14 cellular contexts compared by ENCODE assay signal in genomic region chr9:120392245-120392644, GRCh38.
DNase-seq lines count a peak whose midpoint lies in the region; ATAC-seq and TF ChIP-seq lines count a peak whose summit lies in the region.
"Had no signal": no experiment of that assay in that cellular context is flagged by ENCODE, and none has a peak within 500 bp of the region (broad histone marks: within the 10 kb centered on the region; RNA-seq: fewer than 3 reads in every experiment).

No MANE protein-coding gene starts in this region.

- no peak overlapping the region for H3K4me3 ChIP-seq in BLaER1 treated with 17β-estradiol and CSF1 and Interleukin-3, amounts not matched to agents 10 nM and 100 nM
- no peak overlapping the region for H3K4me3 ChIP-seq in osteoblast (ENCODE audit: insufficient read depth, low read length)
- H3K4me3 ChIP-seq: GM12878, GM23338 had no signal

- peaks cover 39 to 100% (median 93%) of the 10 kb centered on the region in 10 experiments for H3K4me1 ChIP-seq in BLaER1 treated with 17β-estradiol and CSF1 and Interleukin-3, amounts not matched to agents 10 nM and 100 nM
- peaks cover 47% of the 10 kb centered on the region for H3K4me1 ChIP-seq in osteoblast (ENCODE audit: insufficient read depth, low read length)

- H3K27ac ChIP-seq in BLaER1 treated with 17β-estradiol and CSF1 and Interleukin-3, amounts not matched to agents 10 nM and 100 nM: peak overlapping the region in 5 of 11 experiments; percentile 79 to 93 (median 92); a peak in 8 of 22 replicates
- H3K27ac ChIP-seq in osteoblast (ENCODE audit: low read depth, low read length): peak overlapping the region; percentile 86

- no peaks in the 10 kb centered on the region for H4K20me1 ChIP-seq in BLaER1 treated with 17β-estradiol and CSF1 and Interleukin-3, amounts not matched to agents 10 nM and 100 nM
- no peaks in the 10 kb centered on the region for H4K20me1 ChIP-seq in osteoblast (ENCODE audit: insufficient read depth, low read length)

- no peaks in the 10 kb centered on the region for H3K9me3 ChIP-seq in BLaER1 treated with 17β-estradiol and CSF1 and Interleukin-3, amounts not matched to agents 10 nM and 100 nM (replicated peaks in 1 of 11)
- H3K9me3 ChIP-seq in T-helper 17 cell (ENCODE audit: control insufficient read depth, low read length, poor library complexity, severe bottlenecking) (no peaks in the 10 kb centered on the region), osteoblast (ENCODE audit: low read depth, low read length) (no peaks in the 10 kb centered on the region)

- H3K9ac ChIP-seq in BLaER1 treated with 17β-estradiol and CSF1 and Interleukin-3, amounts not matched to agents 10 nM and 100 nM: peak overlapping the region in 2 of 11 experiments; percentile 76 to 83; a peak in 4 of 22 replicates

- H3K4me2 ChIP-seq in BLaER1 treated with 17β-estradiol and CSF1 and Interleukin-3, amounts not matched to agents 10 nM and 100 nM: peak overlapping the region in 8 of 11 experiments; percentile 82 to 96 (median 92); a peak in 14 of 22 replicates
- H3K4me2 ChIP-seq in osteoblast (ENCODE audit: insufficient read depth, low read length): no peak overlapping the region
- H3K4me2 ChIP-seq: GM23338 had no signal

- ATAC-seq in T-helper 17 cell (no peak), left lobe of liver (peak; percentile 35), HG03108 (IDR thresholded peaks at IDR 0.05; ENCODE audit: unreplicated experiment) (no peak)
- ATAC-seq: GM12878, GM23338 had no signal

- H3K9me3 Mint-ChIP-seq in mesothelial cell of epicardium: no peaks in the 10 kb centered on the region
- H3K9me3 Mint-ChIP-seq: CD4-positive, alpha-beta T cell; GM23338 had no signal

- H3K27ac Mint-ChIP-seq in T-helper 17 cell: peak overlapping the region; percentile 67
- no peak overlapping the region for H3K27ac Mint-ChIP-seq in mesothelial cell of epicardium
- H3K27ac Mint-ChIP-seq: CD4-positive, alpha-beta T cell; GM23338 had no signal

- no peaks in the 10 kb centered on the region for H3K79me2 ChIP-seq in osteoblast (ENCODE audit: insufficient read depth, low read length)

- peaks cover 19% of the 10 kb centered on the region for H3K36me3 Mint-ChIP-seq in T-helper 17 cell (ENCODE audit: low read depth)
- peaks cover 33% of the 10 kb centered on the region for H3K36me3 Mint-ChIP-seq in mesothelial cell of epicardium

- no peaks in the 10 kb centered on the region for H3K27me3 ChIP-seq in BLaER1 treated with 17β-estradiol and CSF1 and Interleukin-3, amounts not matched to agents 10 nM and 100 nM
- H3K27me3 ChIP-seq in osteoblast (ENCODE audit: insufficient read depth, low read length): no peaks in the 10 kb centered on the region

- H3K4me1 Mint-ChIP-seq in T-helper 17 cell: peaks cover 16% of the 10 kb centered on the region
- peaks cover 16% of the 10 kb centered on the region for H3K4me1 Mint-ChIP-seq in mesothelial cell of epicardium

- H3K27me3 Mint-ChIP-seq in T-helper 17 cell (no peaks in the 10 kb centered on the region), mesothelial cell of epicardium (ENCODE audit: low read depth) (no peaks in the 10 kb centered on the region)
- H3K27me3 Mint-ChIP-seq: CD4-positive, alpha-beta T cell had no signal

- DNase-seq in T-helper 17 cell (no peak), left lobe of liver (ENCODE audit: low spot score) (no peak), osteoblast (ENCODE audit: insufficient read length, low spot score, missing footprints) (no peak), mesothelial cell of epicardium (ENCODE audit: low spot score in 2 of 2, unreplicated experiment in 2 of 2) (no peak), NCI-H1930 (lab: John Stamatoyannopoulos, UW) (no peak)
- DNase-seq: ACHN; C1 segment of cervical spinal cord; CD4-positive, alpha-beta T cell; DMS79; H7 had no signal

- H3K4me3 Mint-ChIP-seq in T-helper 17 cell: no peak overlapping the region
- H3K4me3 Mint-ChIP-seq in mesothelial cell of epicardium: no peak overlapping the region
- H3K4me3 Mint-ChIP-seq: CD4-positive, alpha-beta T cell; GM23338 had no signal

- no peak for TF ChIP-seq CTCF in osteoblast (IDR thresholded peaks at IDR 0.05; ENCODE audit: extremely low read depth, low read depth, low read length)
- TF ChIP-seq CTCF in mesothelial cell of epicardium (IDR thresholded peaks at IDR 0.05; ENCODE audit: unreplicated experiment): no peak

- no peak overlapping the region for H2AFZ ChIP-seq in osteoblast (ENCODE audit: low read length)
- H2AFZ ChIP-seq: GM23338 had no signal

- peaks cover 58 to 73% (median 69%) of the 10 kb centered on the region in 11 experiments for H3K36me3 ChIP-seq in BLaER1 treated with 17β-estradiol and CSF1 and Interleukin-3, amounts not matched to agents 10 nM and 100 nM
- peaks cover 72% of the 10 kb centered on the region for H3K36me3 ChIP-seq in osteoblast (ENCODE audit: insufficient read depth, low read length)
